9 cellular contexts compared by ENCODE assay signal in the genomic region with DNA sequence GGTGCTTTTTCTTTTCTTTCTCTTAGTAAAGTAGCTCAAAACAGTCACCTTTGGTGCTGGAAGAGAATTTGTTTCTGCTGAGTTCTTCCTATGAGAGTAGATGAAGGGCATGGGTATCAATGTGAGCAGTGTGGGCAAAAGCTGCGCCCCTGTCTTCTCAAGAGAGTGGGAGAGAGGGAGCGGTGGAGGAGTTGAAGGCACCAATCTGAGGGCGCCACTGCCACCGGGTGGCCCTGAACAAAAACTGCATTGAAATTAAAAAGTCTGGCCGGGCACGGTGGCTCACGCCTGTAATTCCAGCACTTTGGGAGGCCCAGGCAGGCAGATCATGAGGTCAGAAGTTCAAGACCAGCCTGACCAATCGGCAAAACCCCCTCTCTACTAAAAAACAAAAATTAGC. TPM values are rescaled to one million over a fixed set of nuclear protein-coding genes. Genes with fewer than 3 reads are reported as not detected.
DNase-seq lines count a peak whose midpoint lies in the region; ATAC-seq and TF ChIP-seq lines count a peak whose summit lies in the region.
"Had no signal": no experiment of that assay in that cellular context is flagged by ENCODE, and none has a peak within 500 bp of the region (broad histone marks: within the 10 kb centered on the region; RNA-seq: fewer than 3 reads in every experiment).

No MANE protein-coding gene starts in this region.

- peaks cover 2% of the 10 kb centered on the region; the same call in 1 of the 3 replicates for H3K9me3 Mint-ChIP-seq in GM23338
- H3K9me3 Mint-ChIP-seq in activated CD8-positive, alpha-beta T cell treated with anti-CD3 and anti-CD28 coated beads for 36 hours: no peaks in the 10 kb centered on the region
- no peaks in the 10 kb centered on the region for H3K9me3 Mint-ChIP-seq in memory B cell
- no peaks in the 10 kb centered on the region for H3K9me3 Mint-ChIP-seq in activated T-helper 1 cell treated with anti-CD3 and anti-CD28 coated beads, Interleukin-12 subunit alpha, Interleukin-12 subunit beta, Interleukin-2, Interleukin-4 antibody, amounts not matched to agents 30 ng/mL and 10 ng/mL and 1 ng/mL, durations not matched to agents 14 hours and 24 hours and 36 hours

- ATAC-seq in GM23338 (peak; percentile 33), memory B cell (ENCODE audit: low read depth) (no peak), GM21528 (IDR thresholded peaks at IDR 0.05; ENCODE audit: low FRiP score, unreplicated experiment) (no peak)
- no peak for ATAC-seq in activated CD8-positive, alpha-beta T cell treated with anti-CD3 and anti-CD28 coated beads for 36 hours

- H2AFZ ChIP-seq in GM23338: no peak overlapping the region

- H3K9me3 ChIP-seq in BE2C: no peaks in the 10 kb centered on the region

- no peak overlapping the region for H3K4me2 ChIP-seq in GM23338

- H3F3A ChIP-seq in GM23338 (replicated peaks; ENCODE audit: low read depth): peaks cover 19% of the 10 kb centered on the region; the same call in 1 of the 2 replicates

- H3K4me3 Mint-ChIP-seq in GM23338 (no peak overlapping the region), memory B cell (no peak overlapping the region)
- no peak overlapping the region for H3K4me3 Mint-ChIP-seq in activated CD8-positive, alpha-beta T cell treated with anti-CD3 and anti-CD28 coated beads for 36 hours
- H3K4me3 Mint-ChIP-seq in activated T-helper 1 cell treated with anti-CD3 and anti-CD28 coated beads, Interleukin-12 subunit alpha, Interleukin-12 subunit beta, Interleukin-2, Interleukin-4 antibody, amounts not matched to agents 30 ng/mL and 10 ng/mL and 1 ng/mL, durations not matched to agents 14 hours and 24 hours and 36 hours: no peak overlapping the region

- H3K36me3 ChIP-seq in BE2C (peaks cover 90% of the 10 kb centered on the region), GM23338 (ENCODE audit: insufficient read depth) (peaks cover 50% of the 10 kb centered on the region)

- peak overlapping the region; percentile 53; the same call in 1 of the 2 replicates for H3K27ac ChIP-seq in GM23338 (ENCODE audit: low read depth)

- no peak overlapping the region for H3K27ac Mint-ChIP-seq in GM23338
- H3K27ac Mint-ChIP-seq in activated CD8-positive, alpha-beta T cell treated with anti-CD3 and anti-CD28 coated beads for 36 hours: no peak overlapping the region
- peak overlapping the region; percentile 35 for H3K27ac Mint-ChIP-seq in memory B cell
- no peak overlapping the region for H3K27ac Mint-ChIP-seq in activated T-helper 1 cell treated with anti-CD3 and anti-CD28 coated beads, Interleukin-12 subunit alpha, Interleukin-12 subunit beta, Interleukin-2, Interleukin-4 antibody, amounts not matched to agents 30 ng/mL and 10 ng/mL and 1 ng/mL, durations not matched to agents 14 hours and 24 hours and 36 hours

- H3K79me2 ChIP-seq in GM23338 (replicated peaks; ENCODE audit: insufficient read depth): peaks cover 40% of the 10 kb centered on the region

- H3K9me2 ChIP-seq in GM23338 (ENCODE audit: insufficient read depth): no peaks in the 10 kb centered on the region

- H3K27me3 Mint-ChIP-seq in GM23338 (ENCODE audit: insufficient read depth, low read depth, poor library complexity) (peaks cover 16% of the 10 kb centered on the region), memory B cell (no peaks in the 10 kb centered on the region)
- no peaks in the 10 kb centered on the region for H3K27me3 Mint-ChIP-seq in activated CD8-positive, alpha-beta T cell treated with anti-CD3 and anti-CD28 coated beads for 36 hours
- no peaks in the 10 kb centered on the region for H3K27me3 Mint-ChIP-seq in activated T-helper 1 cell treated with anti-CD3 and anti-CD28 coated beads, Interleukin-12 subunit alpha, Interleukin-12 subunit beta, Interleukin-2, Interleukin-4 antibody, amounts not matched to agents 30 ng/mL and 10 ng/mL and 1 ng/mL, durations not matched to agents 14 hours and 24 hours and 36 hours (ENCODE audit: insufficient read depth)

- H3K4me1 ChIP-seq in BE2C (peaks cover under 1% of the 10 kb centered on the region; the same call in 1 of the 2 replicates), GM23338 (ENCODE audit: insufficient read depth) (no peaks in the 10 kb centered on the region)

- peaks cover 42% of the 10 kb centered on the region for H4K20me1 ChIP-seq in GM23338 (replicated peaks; ENCODE audit: insufficient read depth)

- no peak for DNase-seq in BE2C
- DNase-seq in GM23338 (ENCODE audit: low spot score): peak; percentile 46
- DNase-seq in activated CD8-positive, alpha-beta T cell treated with anti-CD3 and anti-CD28 coated beads for 36 hours: peak; percentile 17
- no peak for DNase-seq in memory B cell (ENCODE audit: low spot score in 2 of 2)
- no peak for DNase-seq in medulla oblongata (ENCODE audit: extremely low spot score)
- DNase-seq in activated T-helper 1 cell treated with anti-CD3 and anti-CD28 coated beads, Interleukin-12 subunit alpha, Interleukin-12 subunit beta, Interleukin-2, Interleukin-4 antibody, amounts not matched to agents 30 ng/mL and 10 ng/mL and 1 ng/mL, durations not matched to agents 14 hours and 24 hours and 36 hours (ENCODE audit: low spot score): no peak
- no peak for DNase-seq in epidermal melanocyte (ENCODE audit: insufficient read length, low spot score)
- DNase-seq: OCI-M1 had no signal

- no peak overlapping the region for H3K4me3 ChIP-seq in BE2C (ENCODE audit: low read depth, low read length)
- H3K4me3 ChIP-seq in GM23338: no peak overlapping the region

- intact Hi-C loops in activated CD8-positive, alpha-beta T cell treated with anti-CD3 and anti-CD28 coated beads for 36 hours (cut with micrococcal nuclease): loop anchor here (10.0 kb wide), 1 partner anchor 294 kb away; no protein-coding TSS in a partner anchor
- intact Hi-C loops in activated T-helper 1 cell treated with anti-CD3 and anti-CD28 coated beads, Interleukin-12 subunit alpha, Interleukin-12 subunit beta, Interleukin-2, Interleukin-4 antibody, amounts not matched to agents 30 ng/mL and 10 ng/mL and 1 ng/mL, durations not matched to agents 14 hours and 24 hours and 36 hours (cut with micrococcal nuclease): no loop called here

- H3K4me1 Mint-ChIP-seq in GM23338: no peaks in the 10 kb centered on the region; the same call in 2 of the 3 replicates
- H3K4me1 Mint-ChIP-seq in activated CD8-positive, alpha-beta T cell treated with anti-CD3 and anti-CD28 coated beads for 36 hours (ENCODE audit: low read depth): peaks cover 4% of the 10 kb centered on the region
- peaks cover 3% of the 10 kb centered on the region for H3K4me1 Mint-ChIP-seq in memory B cell
- H3K4me1 Mint-ChIP-seq in activated T-helper 1 cell treated with anti-CD3 and anti-CD28 coated beads, Interleukin-12 subunit alpha, Interleukin-12 subunit beta, Interleukin-2, Interleukin-4 antibody, amounts not matched to agents 30 ng/mL and 10 ng/mL and 1 ng/mL, durations not matched to agents 14 hours and 24 hours and 36 hours (ENCODE audit: low read depth): no peaks in the 10 kb centered on the region

- POLR2A ChIA-PET in activated CD8-positive, alpha-beta T cell treated with anti-CD3 and anti-CD28 coated beads for 36 hours (lab: Charles Lee): no interaction called here

- H3K36me3 Mint-ChIP-seq in GM23338 (ENCODE audit: low read depth) (peaks cover 89% of the 10 kb centered on the region), memory B cell (peaks cover 27% of the 10 kb centered on the region)
- peaks cover 44% of the 10 kb centered on the region for H3K36me3 Mint-ChIP-seq in activated CD8-positive, alpha-beta T cell treated with anti-CD3 and anti-CD28 coated beads for 36 hours (ENCODE audit: low read depth)
- H3K36me3 Mint-ChIP-seq in activated T-helper 1 cell treated with anti-CD3 and anti-CD28 coated beads, Interleukin-12 subunit alpha, Interleukin-12 subunit beta, Interleukin-2, Interleukin-4 antibody, amounts not matched to agents 30 ng/mL and 10 ng/mL and 1 ng/mL, durations not matched to agents 14 hours and 24 hours and 36 hours (ENCODE audit: low read depth): peaks cover 42% of the 10 kb centered on the region

- CTCF ChIA-PET in activated CD8-positive, alpha-beta T cell treated with anti-CD3 and anti-CD28 coated beads for 36 hours (lab: Charles Lee): interaction anchor here (1.9 kb wide), 1 partner anchor 10 kb away, joined by 8 read pairs; no protein-coding TSS in a partner anchor

- TF ChIP-seq CTCF in BE2C (IDR thresholded peaks at IDR 0.05; ENCODE audit: low read depth, low read length): peak; percentile 42; the same call in 1 of the 2 replicates
- TF ChIP-seq CTCF in GM23338 (conservative IDR thresholded peaks at IDR 0.05; ENCODE audit: low read depth in 2 of 2): peak; percentile 44 to 49
- peak; percentile 14 for TF ChIP-seq CTCF in activated CD8-positive, alpha-beta T cell treated with anti-CD3 and anti-CD28 coated beads for 36 hours (IDR thresholded peaks at IDR 0.05)

- H3K27me3 ChIP-seq in BE2C (no peaks in the 10 kb centered on the region), GM23338 (ENCODE audit: insufficient read depth) (no peaks in the 10 kb centered on the region)

RNA-seq across cellular contexts. Expression of a gene that starts 28.7 kb away (rescaled TPM):
- not detected for polyA plus RNA-seq in BE2C (2012; ENCODE audit: insufficient read depth, insufficient read length, low read depth)
- total RNA-seq in GM23338 (2014; rRNA removed; shearing (Covaris generic)): 15.0 and 24.8 TPM in 2 replicates
- polyA plus RNA-seq in GM23338 (2016; fragmentation: Nextera tagmentation; extraction: Ambion mirVana): 19.7 and 19.8 TPM in 2 replicates
- total RNA-seq in activated CD8-positive, alpha-beta T cell treated with anti-CD3 and anti-CD28 coated beads for 36 hours: not detected
- total RNA-seq in activated T-helper 1 cell treated with anti-CD3 and anti-CD28 coated beads, Interleukin-12 subunit alpha, Interleukin-12 subunit beta, Interleukin-2, Interleukin-4 antibody, amounts not matched to agents 30 ng/mL and 10 ng/mL and 1 ng/mL, durations not matched to agents 14 hours and 24 hours and 36 hours: 0.20 TPM in 1 of 2 replicates, not detected in the other

Comparison
In these comparisons a context has a peak if more than half of its experiments do, and no peak if none do; other contexts are left out.
1. DNase-seq: peak in GM23338 (single experiment) and activated CD8-positive, alpha-beta T cell treated with anti-CD3 and anti-CD28 coated beads for 36 hours (single experiment); none in BE2C (single experiment), memory B cell (0 of 2), medulla oblongata (single experiment), activated T-helper 1 cell treated with anti-CD3 and anti-CD28 coated beads, Interleukin-12 subunit alpha, Interleukin-12 subunit beta, Interleukin-2, Interleukin-4 antibody, amounts not matched to agents 30 ng/mL and 10 ng/mL and 1 ng/mL, durations not matched to agents 14 hours and 24 hours and 36 hours (single experiment) and epidermal melanocyte (single experiment).
2. RNA of a gene that starts 28.7 kb away (total RNA-seq): 15.0 to 24.8 TPM in GM23338; not detected in activated CD8-positive, alpha-beta T cell treated with anti-CD3 and anti-CD28 coated beads for 36 hours and 0.20 TPM in activated T-helper 1 cell treated with anti-CD3 and anti-CD28 coated beads, Interleukin-12 subunit alpha, Interleukin-12 subunit beta, Interleukin-2, Interleukin-4 antibody, amounts not matched to agents 30 ng/mL and 10 ng/mL and 1 ng/mL, durations not matched to agents 14 hours and 24 hours and 36 hours; every median in the first group is over 10 times any median in the second.
3. Peak in every context shown above with its lines, with median percentiles within 50 percentile points of each other: CTCF ChIP-seq.